In the genomic region with DNA sequence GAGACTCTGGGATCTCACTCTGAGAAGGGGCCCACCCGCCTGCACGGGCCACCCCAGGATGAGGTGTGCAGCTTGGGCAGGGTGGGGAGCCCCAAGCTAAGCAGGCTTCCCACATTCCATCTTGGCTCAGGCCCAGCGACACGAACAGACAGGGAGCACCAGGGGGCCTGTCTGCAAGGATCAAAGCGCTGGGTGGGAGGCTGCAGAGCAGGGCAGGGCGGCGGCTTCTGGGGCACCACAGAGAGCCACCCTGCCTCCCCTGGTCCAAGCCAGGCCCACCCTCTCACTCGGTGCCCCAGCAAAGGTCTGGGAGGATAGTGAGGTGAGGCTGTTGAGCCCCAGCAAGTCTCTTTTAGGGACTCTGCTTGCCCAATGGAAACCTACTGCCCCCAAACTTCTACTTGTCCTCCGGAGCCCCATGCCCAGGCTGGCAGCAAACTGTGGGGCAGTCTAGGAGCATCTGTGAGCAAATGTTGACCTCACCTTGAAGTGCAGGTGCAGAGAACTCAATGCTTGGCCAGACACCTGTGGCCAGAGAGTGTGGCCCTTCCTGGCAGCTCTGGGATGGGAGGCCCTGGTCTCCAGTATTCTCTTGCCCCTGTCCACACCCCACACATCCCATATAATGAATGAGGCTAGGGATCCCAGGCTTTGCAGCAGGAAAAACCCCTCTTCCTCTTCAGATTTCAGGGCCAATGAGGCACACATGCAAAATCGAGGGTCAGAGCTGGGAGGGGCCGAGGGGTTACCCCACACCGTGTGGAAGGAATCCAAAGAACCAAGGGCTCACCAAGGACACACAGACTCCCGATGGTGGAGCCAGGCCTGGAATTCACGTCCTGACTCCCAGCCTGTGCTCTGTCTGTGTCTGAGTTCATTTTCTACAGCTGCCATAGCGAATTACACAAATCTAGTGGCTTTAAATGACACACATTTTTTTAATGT, we compare ENCODE assay signal across 1 cellular context.
TF ChIP-seq lines count a peak whose summit lies in the region.

No MANE protein-coding gene starts in this region.

TF ChIP-seq in H1, 55 proteins besides CTCF, POLR2A, EP300 and RAD21 (continued from another document):
- TF ChIP-seq, protein P1, sequence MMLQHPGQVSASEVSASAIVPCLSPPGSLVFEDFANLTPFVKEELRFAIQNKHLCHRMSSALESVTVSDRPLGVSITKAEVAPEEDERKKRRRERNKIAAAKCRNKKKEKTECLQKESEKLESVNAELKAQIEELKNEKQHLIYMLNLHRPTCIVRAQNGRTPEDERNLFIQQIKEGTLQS (IDR thresholded peaks at IDR 0.05; ENCODE audit: insufficient read depth, low read depth, low read length) = no peak
- TF ChIP-seq SRF (IDR thresholded peaks at IDR 0.05; ENCODE audit: low read depth, low read length) (no peak), TAF1 (IDR thresholded peaks at IDR 0.05; ENCODE audit: low read depth, low read length) (no peak), ASH2L (IDR thresholded peaks at IDR 0.05; ENCODE audit: low read length) (no peak), GABPA (IDR thresholded peaks at IDR 0.05; ENCODE audit: borderline replicate concordance, insufficient read depth, low read length) (no peak), SP2 (IDR thresholded peaks at IDR 0.05; ENCODE audit: low read length) (no peak), TCF12 (IDR thresholded peaks at IDR 0.05; ENCODE audit: low read depth, low read length) (no peak), CBX8 (IDR thresholded peaks at IDR 0.05; ENCODE audit: borderline replicate concordance, low read depth, low read length) (no peak), BACH1 (IDR thresholded peaks at IDR 0.05; ENCODE audit: low read length) (no peak), MAFK (IDR thresholded peaks at IDR 0.05; ENCODE audit: low read depth, low read length) (no peak)
TF ChIP-seq in H1: peak in this region for 0.
